ENCODE assay signal across 11 cellular contexts in genomic region chr9:41086685-41087084, GRCh38. TPM values are rescaled to one million over a fixed set of nuclear protein-coding genes. Genes with fewer than 3 reads are reported as not detected.
"Had no signal": no experiment of that assay in that cellular context is flagged by ENCODE, and none has a peak within 500 bp of the region (broad histone marks: within the 10 kb centered on the region; RNA-seq: fewer than 3 reads in every experiment).

No MANE protein-coding gene starts in this region.

RNA-seq across cellular contexts. Expression of gene FOXD4L6, which starts 41.8 kb away (rescaled TPM):
- total RNA-seq: subcutaneous adipose tissue, temporal lobe, testis, thoracic aorta, thyroid gland, transverse colon, upper lobe of left lung, upper lobe of right lung, ureter, urinary bladder, vagina had no signal
- polyA plus RNA-seq: urinary bladder had no signal
